In genomic region chr1:65067491-65068201, GRCh38 we compare ENCODE assay signal across 1 cellular context.
A peak's percentile ranks its signal among the peaks of the same experiment; 100 is the strongest.
TF ChIP-seq lines count a peak whose summit lies in the region.

No MANE protein-coding gene starts in this region.

TF ChIP-seq in K562, 482 proteins besides CTCF, POLR2A, EP300 and RAD21 (continued from another document and continues in another):
- TF ChIP-seq, protein P1, sequence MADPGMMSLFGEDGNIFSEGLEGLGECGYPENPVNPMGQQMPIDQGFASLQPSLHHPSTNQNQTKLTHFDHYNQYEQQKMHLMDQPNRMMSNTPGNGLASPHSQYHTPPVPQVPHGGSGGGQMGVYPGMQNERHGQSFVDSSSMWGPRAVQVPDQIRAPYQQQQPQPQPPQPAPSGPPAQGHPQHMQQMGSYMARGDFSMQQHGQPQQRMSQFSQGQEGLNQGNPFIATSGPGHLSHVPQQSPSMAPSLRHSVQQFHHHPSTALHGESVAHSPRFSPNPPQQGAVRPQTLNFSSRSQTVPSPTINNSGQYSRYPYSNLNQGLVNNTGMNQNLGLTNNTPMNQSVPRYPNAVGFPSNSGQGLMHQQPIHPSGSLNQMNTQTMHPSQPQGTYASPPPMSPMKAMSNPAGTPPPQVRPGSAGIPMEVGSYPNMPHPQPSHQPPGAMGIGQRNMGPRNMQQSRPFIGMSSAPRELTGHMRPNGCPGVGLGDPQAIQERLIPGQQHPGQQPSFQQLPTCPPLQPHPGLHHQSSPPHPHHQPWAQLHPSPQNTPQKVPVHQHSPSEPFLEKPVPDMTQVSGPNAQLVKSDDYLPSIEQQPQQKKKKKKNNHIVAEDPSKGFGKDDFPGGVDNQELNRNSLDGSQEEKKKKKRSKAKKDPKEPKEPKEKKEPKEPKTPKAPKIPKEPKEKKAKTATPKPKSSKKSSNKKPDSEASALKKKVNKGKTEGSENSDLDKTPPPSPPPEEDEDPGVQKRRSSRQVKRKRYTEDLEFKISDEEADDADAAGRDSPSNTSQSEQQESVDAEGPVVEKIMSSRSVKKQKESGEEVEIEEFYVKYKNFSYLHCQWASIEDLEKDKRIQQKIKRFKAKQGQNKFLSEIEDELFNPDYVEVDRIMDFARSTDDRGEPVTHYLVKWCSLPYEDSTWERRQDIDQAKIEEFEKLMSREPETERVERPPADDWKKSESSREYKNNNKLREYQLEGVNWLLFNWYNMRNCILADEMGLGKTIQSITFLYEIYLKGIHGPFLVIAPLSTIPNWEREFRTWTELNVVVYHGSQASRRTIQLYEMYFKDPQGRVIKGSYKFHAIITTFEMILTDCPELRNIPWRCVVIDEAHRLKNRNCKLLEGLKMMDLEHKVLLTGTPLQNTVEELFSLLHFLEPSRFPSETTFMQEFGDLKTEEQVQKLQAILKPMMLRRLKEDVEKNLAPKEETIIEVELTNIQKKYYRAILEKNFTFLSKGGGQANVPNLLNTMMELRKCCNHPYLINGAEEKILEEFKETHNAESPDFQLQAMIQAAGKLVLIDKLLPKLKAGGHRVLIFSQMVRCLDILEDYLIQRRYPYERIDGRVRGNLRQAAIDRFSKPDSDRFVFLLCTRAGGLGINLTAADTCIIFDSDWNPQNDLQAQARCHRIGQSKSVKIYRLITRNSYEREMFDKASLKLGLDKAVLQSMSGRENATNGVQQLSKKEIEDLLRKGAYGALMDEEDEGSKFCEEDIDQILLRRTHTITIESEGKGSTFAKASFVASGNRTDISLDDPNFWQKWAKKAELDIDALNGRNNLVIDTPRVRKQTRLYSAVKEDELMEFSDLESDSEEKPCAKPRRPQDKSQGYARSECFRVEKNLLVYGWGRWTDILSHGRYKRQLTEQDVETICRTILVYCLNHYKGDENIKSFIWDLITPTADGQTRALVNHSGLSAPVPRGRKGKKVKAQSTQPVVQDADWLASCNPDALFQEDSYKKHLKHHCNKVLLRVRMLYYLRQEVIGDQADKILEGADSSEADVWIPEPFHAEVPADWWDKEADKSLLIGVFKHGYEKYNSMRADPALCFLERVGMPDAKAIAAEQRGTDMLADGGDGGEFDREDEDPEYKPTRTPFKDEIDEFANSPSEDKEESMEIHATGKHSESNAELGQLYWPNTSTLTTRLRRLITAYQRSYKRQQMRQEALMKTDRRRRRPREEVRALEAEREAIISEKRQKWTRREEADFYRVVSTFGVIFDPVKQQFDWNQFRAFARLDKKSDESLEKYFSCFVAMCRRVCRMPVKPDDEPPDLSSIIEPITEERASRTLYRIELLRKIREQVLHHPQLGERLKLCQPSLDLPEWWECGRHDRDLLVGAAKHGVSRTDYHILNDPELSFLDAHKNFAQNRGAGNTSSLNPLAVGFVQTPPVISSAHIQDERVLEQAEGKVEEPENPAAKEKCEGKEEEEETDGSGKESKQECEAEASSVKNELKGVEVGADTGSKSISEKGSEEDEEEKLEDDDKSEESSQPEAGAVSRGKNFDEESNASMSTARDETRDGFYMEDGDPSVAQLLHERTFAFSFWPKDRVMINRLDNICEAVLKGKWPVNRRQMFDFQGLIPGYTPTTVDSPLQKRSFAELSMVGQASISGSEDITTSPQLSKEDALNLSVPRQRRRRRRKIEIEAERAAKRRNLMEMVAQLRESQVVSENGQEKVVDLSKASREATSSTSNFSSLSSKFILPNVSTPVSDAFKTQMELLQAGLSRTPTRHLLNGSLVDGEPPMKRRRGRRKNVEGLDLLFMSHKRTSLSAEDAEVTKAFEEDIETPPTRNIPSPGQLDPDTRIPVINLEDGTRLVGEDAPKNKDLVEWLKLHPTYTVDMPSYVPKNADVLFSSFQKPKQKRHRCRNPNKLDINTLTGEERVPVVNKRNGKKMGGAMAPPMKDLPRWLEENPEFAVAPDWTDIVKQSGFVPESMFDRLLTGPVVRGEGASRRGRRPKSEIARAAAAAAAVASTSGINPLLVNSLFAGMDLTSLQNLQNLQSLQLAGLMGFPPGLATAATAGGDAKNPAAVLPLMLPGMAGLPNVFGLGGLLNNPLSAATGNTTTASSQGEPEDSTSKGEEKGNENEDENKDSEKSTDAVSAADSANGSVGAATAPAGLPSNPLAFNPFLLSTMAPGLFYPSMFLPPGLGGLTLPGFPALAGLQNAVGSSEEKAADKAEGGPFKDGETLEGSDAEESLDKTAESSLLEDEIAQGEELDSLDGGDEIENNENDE (IDR thresholded peaks at IDR 0.05; ENCODE audit: low read depth, low read length), result no peak
- TF ChIP-seq RBM39 (optimal IDR thresholded peaks at IDR 0.05; ENCODE audit: low read depth, low read length) (no peak), ZKSCAN1 (IDR thresholded peaks at IDR 0.05; ENCODE audit: low read depth, low read length) (no peak), MBD1 (CRISPR knock-in tag; IDR thresholded peaks at IDR 0.05) (no peak), U2AF2 (optimal IDR thresholded peaks at IDR 0.05; ENCODE audit: low read depth, low read length) (no peak), SETDB1 (IDR thresholded peaks at IDR 0.05; ENCODE audit: low read length) (no peak), PPARD (CRISPR knock-in tag; IDR thresholded peaks at IDR 0.05) (no peak), HNRNPUL1 (IDR thresholded peaks at IDR 0.05; ENCODE audit: low read length) (no peak), ZNF584 (CRISPR knock-in tag; IDR thresholded peaks at IDR 0.05; ENCODE audit: low read depth) (peak; percentile 75), ESRRB (CRISPR knock-in tag; IDR thresholded peaks at IDR 0.05; ENCODE audit: borderline replicate concordance) (no peak), TGIF2 (CRISPR knock-in tag; IDR thresholded peaks at IDR 0.05) (no peak), MYBL2 (IDR thresholded peaks at IDR 0.05; ENCODE audit: low read depth) (no peak), MYBL2 (CRISPR knock-in tag; IDR thresholded peaks at IDR 0.05; ENCODE audit: borderline replicate concordance) (no peak), FOXA3 (CRISPR knock-in tag; conservative IDR thresholded peaks at IDR 0.05 in 1 of 2, IDR thresholded peaks at IDR 0.05 in 1 of 2) (0 out of 4 replicates have a peak, but pooled peaks of 1 of the 2 experiments have one; percentile 53), MXI1 (IDR thresholded peaks at IDR 0.05; ENCODE audit: low read depth, low read length) (peak; percentile 52; the same call in 1 of the 2 replicates), ADNP (tag; IDR thresholded peaks at IDR 0.05) (no peak), LCOR (CRISPR knock-in tag; IDR thresholded peaks at IDR 0.05) (no peak; the same call in 1 of the 2 replicates), TAF15 (IDR thresholded peaks at IDR 0.05; ENCODE audit: low read depth, low read length) (no peak), ETV6 (IDR thresholded peaks at IDR 0.05; ENCODE audit: borderline replicate concordance in 1 of 2, low read depth in 2 of 2, low read length in 1 of 2) (no peak), ETV6 (CRISPR knock-in tag; IDR thresholded peaks at IDR 0.05; ENCODE audit: borderline replicate concordance) (no peak), ZNF75A (CRISPR knock-in tag; IDR thresholded peaks at IDR 0.05) (no peak), MBD2 (IDR thresholded peaks at IDR 0.05; ENCODE audit: borderline replicate concordance, low read depth) (0 out of 2 replicates have a peak, but pooled peaks have one; percentile 27), RREB1 (CRISPR knock-in tag; IDR thresholded peaks at IDR 0.05) (no peak), HMGXB4 (CRISPR knock-in tag; IDR thresholded peaks at IDR 0.05) (0 out of 2 replicates have a peak, but pooled peaks have one; percentile 16), ZNF668 (CRISPR knock-in tag; IDR thresholded peaks at IDR 0.05) (no peak), DACH1 (IDR thresholded peaks at IDR 0.05; ENCODE audit: partially characterized antibody) (no peak), BCOR (IDR thresholded peaks at IDR 0.05) (peak; percentile 51; the same call in 1 of the 2 replicates)
- TF ChIP-seq, protein P2, sequence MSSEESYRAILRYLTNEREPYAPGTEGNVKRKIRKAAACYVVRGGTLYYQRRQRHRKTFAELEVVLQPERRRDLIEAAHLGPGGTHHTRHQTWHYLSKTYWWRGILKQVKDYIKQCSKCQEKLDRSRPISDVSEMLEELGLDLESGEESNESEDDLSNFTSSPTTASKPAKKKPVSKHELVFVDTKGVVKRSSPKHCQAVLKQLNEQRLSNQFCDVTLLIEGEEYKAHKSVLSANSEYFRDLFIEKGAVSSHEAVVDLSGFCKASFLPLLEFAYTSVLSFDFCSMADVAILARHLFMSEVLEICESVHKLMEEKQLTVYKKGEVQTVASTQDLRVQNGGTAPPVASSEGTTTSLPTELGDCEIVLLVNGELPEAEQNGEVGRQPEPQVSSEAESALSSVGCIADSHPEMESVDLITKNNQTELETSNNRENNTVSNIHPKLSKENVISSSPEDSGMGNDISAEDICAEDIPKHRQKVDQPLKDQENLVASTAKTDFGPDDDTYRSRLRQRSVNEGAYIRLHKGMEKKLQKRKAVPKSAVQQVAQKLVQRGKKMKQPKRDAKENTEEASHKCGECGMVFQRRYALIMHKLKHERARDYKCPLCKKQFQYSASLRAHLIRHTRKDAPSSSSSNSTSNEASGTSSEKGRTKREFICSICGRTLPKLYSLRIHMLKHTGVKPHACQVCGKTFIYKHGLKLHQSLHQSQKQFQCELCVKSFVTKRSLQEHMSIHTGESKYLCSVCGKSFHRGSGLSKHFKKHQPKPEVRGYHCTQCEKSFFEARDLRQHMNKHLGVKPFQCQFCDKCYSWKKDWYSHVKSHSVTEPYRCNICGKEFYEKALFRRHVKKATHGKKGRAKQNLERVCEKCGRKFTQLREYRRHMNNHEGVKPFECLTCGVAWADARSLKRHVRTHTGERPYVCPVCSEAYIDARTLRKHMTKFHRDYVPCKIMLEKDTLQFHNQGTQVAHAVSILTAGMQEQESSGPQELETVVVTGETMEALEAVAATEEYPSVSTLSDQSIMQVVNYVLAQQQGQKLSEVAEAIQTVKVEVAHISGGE (CRISPR knock-in tag; IDR thresholded peaks at IDR 0.05), result no peak; a peak in 1 of 6 replicates
- TF ChIP-seq, protein P3, sequence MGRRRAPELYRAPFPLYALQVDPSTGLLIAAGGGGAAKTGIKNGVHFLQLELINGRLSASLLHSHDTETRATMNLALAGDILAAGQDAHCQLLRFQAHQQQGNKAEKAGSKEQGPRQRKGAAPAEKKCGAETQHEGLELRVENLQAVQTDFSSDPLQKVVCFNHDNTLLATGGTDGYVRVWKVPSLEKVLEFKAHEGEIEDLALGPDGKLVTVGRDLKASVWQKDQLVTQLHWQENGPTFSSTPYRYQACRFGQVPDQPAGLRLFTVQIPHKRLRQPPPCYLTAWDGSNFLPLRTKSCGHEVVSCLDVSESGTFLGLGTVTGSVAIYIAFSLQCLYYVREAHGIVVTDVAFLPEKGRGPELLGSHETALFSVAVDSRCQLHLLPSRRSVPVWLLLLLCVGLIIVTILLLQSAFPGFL (CRISPR knock-in tag; IDR thresholded peaks at IDR 0.05), result no peak
